ENCODE assay signal across 9 cellular contexts in the genomic region with DNA sequence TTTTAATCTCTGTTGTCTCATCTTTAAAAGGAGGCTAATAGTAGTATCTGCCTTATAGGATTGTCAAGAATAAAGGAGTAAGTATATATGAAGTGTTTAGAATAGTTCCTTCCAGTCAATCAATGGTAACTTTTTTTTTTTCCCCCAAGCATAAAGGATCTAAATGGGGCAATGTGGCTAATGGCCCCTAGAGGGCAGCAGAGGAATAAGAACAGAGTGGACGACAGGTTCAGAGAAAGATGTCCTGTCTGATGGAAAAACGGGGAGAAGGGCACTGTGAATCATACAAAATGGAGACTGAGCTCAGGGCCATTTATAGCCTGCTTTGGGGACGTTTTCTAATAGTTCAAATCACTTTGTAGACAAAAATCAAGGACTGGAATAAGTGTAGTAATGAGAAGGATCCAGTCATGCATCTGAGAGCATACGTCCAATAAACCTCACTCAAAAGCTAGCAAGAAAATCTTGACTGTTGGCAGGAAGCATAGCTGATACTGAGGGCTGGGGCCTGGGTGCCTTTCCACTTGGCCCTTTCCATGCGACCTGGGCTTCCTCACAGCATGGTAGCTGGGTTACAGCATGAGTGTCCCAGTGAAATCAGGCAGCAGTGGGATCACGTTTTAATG. TPM values are rescaled to one million over a fixed set of nuclear protein-coding genes. Genes with fewer than 3 reads are reported as not detected.
DNase-seq lines count a peak whose midpoint lies in the region; ATAC-seq and TF ChIP-seq lines count a peak whose summit lies in the region.
"Had no signal": no experiment of that assay in that cellular context is flagged by ENCODE, and none has a peak within 500 bp of the region (broad histone marks: within the 10 kb centered on the region; RNA-seq: fewer than 3 reads in every experiment).

No MANE protein-coding gene starts in this region.

- no peaks in the 10 kb centered on the region for H3K27me3 Mint-ChIP-seq in osteocyte (ENCODE audit: unreplicated experiment)

- no peak for TF ChIP-seq POLR2A in transverse colon (IDR thresholded peaks at IDR 0.05)

- H3K27me3 ChIP-seq in MG63 (no peaks in the 10 kb centered on the region), foreskin keratinocyte (peaks cover 13% of the 10 kb centered on the region), transverse colon (no peaks in the 10 kb centered on the region)

- H3K9me3 ChIP-seq in MG63 = no peaks in the 10 kb centered on the region
- H3K9me3 ChIP-seq in transverse colon = no peaks in the 10 kb centered on the region

- peak; percentile 17 for DNase-seq in CMK (ENCODE audit: low read depth)
- DNase-seq in MG63 = peak; percentile 39
- peak; percentile 46 for DNase-seq in SHP77 treated with DMSO at 0.1 percent for 48 hours (lab: John Stamatoyannopoulos, UW)
- DNase-seq in activated effector memory CD4-positive, alpha-beta T cell treated with Interleukin-2 at 50 U/mL for 16 hours = peak; percentile 35
- peak; percentile 45 to 65 for DNase-seq in foreskin keratinocyte
- DNase-seq in osteocyte (ENCODE audit: extremely low spot score, unreplicated experiment) = no peak
- DNase-seq in transverse colon = peak; percentile 63

- in situ Hi-C loops in transverse colon (cut with MboI; ENCODE audit: low pct_ligation_motif_present in 1 of 4, low pct_unique_long_range_greater_than_20kb in 1 of 4, low sequenced_read_pairs in 3 of 4) = loop anchor here in 2 of 4 donors (25.0 kb wide), 1 partner anchor 272 kb away; no protein-coding TSS in a partner anchor

- ATAC-seq in GM21576 (IDR thresholded peaks at IDR 0.05; ENCODE audit: unreplicated experiment) = peak; percentile 53
- ATAC-seq in foreskin keratinocyte = peak; percentile 49

- H3K9me3 Mint-ChIP-seq in osteocyte (ENCODE audit: unreplicated experiment) = no peaks in the 10 kb centered on the region

- no peak overlapping the region for H3K4me3 Mint-ChIP-seq in osteocyte (ENCODE audit: unreplicated experiment)

- peak; percentile 95 for TF ChIP-seq CTCF in foreskin keratinocyte (conservative IDR thresholded peaks at IDR 0.05)
- peak; percentile 89 for TF ChIP-seq CTCF in osteocyte (IDR thresholded peaks at IDR 0.05)
- peak; percentile 66 to 87 (median 82) for TF ChIP-seq CTCF in transverse colon (IDR thresholded peaks at IDR 0.05)

- intact Hi-C loops in transverse colon (cut with DNase I; ENCODE audit: low total_unique reads) = no loop called here

- H3K36me3 Mint-ChIP-seq in osteocyte (ENCODE audit: unreplicated experiment) = no peaks in the 10 kb centered on the region

- no peak for TF ChIP-seq EP300 in transverse colon (IDR thresholded peaks at IDR 0.05; ENCODE audit: low read depth)

- no peak overlapping the region for H3K27ac Mint-ChIP-seq in osteocyte (ENCODE audit: unreplicated experiment)

- no peak overlapping the region for H3K4me3 ChIP-seq in MG63
- no peak overlapping the region for H3K4me3 ChIP-seq in transverse colon

- peaks cover 15% of the 10 kb centered on the region for H3K4me1 ChIP-seq in foreskin keratinocyte
- H3K4me1 ChIP-seq in transverse colon = no peaks in the 10 kb centered on the region

- 30% methylated on average over 6 of the region's 6 CpGs; no CpG with 5 or more reads in 1 of the 2 donors for WGBS in transverse colon (ENCODE audit: low coverage in 1 of 2), 2 donors

- H3K36me3 ChIP-seq in MG63 (no peaks in the 10 kb centered on the region), transverse colon (no peaks in the 10 kb centered on the region)

- H3K27ac ChIP-seq in foreskin keratinocyte (no peak overlapping the region), transverse colon (no peak overlapping the region)

- peaks cover 4% of the 10 kb centered on the region for H3K4me1 Mint-ChIP-seq in osteocyte (ENCODE audit: unreplicated experiment)

RNA-seq across cellular contexts. Expression of a gene that starts 51.3 kb away (rescaled TPM):
- total RNA-seq in MG63 (2014; rRNA removed; shearing (Covaris generic); ENCODE audit: low replicate concordance) = not detected in 2 replicates
- total RNA-seq in foreskin keratinocyte (not detected in 2 replicates), osteocyte (not detected in 2 replicates), transverse colon (1 to 10 TPM in 1 of 4 donors, under 1 TPM in 1, not detected in 2; 0.68 to 7.1 TPM)
- not detected in 2 replicates for polyA plus RNA-seq in foreskin keratinocyte
- polyA plus RNA-seq: adipose tissue had no signal
